ENCODE assay signal across 8 cellular contexts in genomic region chr12:56631790-56632700, GRCh38. TPM values are rescaled to one million over a fixed set of nuclear protein-coding genes. Genes with fewer than 3 reads are reported as not detected.
DNase-seq lines count a peak whose midpoint lies in the region; ATAC-seq and TF ChIP-seq lines count a peak whose summit lies in the region.

No MANE protein-coding gene starts in this region.

- H3K36me3 ChIP-seq in left ventricle myocardium inferior, result peaks cover 7% of the 10 kb centered on the region
- no peaks in the 10 kb centered on the region for H3K36me3 ChIP-seq in prostate gland

- peak; percentile 57 for TF ChIP-seq POLR2A in prostate gland (IDR thresholded peaks at IDR 0.05)

- H3K4me1 ChIP-seq in left ventricle myocardium inferior (peaks cover 92% of the 10 kb centered on the region), prostate gland (replicated peaks) (peaks cover 21% of the 10 kb centered on the region)

- H3K27ac ChIP-seq in left ventricle myocardium inferior (replicated peaks) (peak overlapping the region; percentile 97), prostate gland (peak overlapping the region; percentile 98)

- intact Hi-C loops in left ventricle myocardium inferior (cut with micrococcal nuclease), result no loop called here
- intact Hi-C loops in prostate gland (cut with DNase I), result loop anchor here (5.0 to 10.0 kb wide), 3 partner anchors 40 to 453 kb away; partner anchors contain the start of genes NAB2 and NACA

- in situ Hi-C loops in GM13977 (cut with MboI; ENCODE audit: low pct_unique_long_range_greater_than_20kb, low sequenced_read_pairs, unreplicated experiment) (no loop called here), SK-MEL-5 (cut with HindIII; ENCODE audit: low pct_unique_long_range_greater_than_20kb, low sequenced_read_pairs) (no loop called here)

- 3% methylated on average over 13 of the region's 13 CpGs for WGBS in prostate gland

- TF ChIP-seq CTCF in GM13977 (IDR thresholded peaks at IDR 0.05; ENCODE audit: extremely low read depth, insufficient read depth, missing control alignments) (no peak), left ventricle myocardium inferior (IDR thresholded peaks at IDR 0.05; ENCODE audit: borderline replicate concordance) (no peak), prostate gland (IDR thresholded peaks at IDR 0.05) (no peak)

- DNase-seq in GM13977 (ENCODE audit: low spot score) (peak; percentile 77), SK-MEL-5 (ENCODE audit: low read depth, low spot score) (peak; percentile 62), amygdala (lab: John Stamatoyannopoulos, UW) (peak in 30 of 56 donors; percentile 3 to 68 (median 21)), left ventricle myocardium inferior (peak; percentile 81), prostate gland (ENCODE audit: low spot score) (peak; percentile 88), NCI-H1930 (lab: John Stamatoyannopoulos, UW) (no peak)

- H3K4me3 ChIP-seq in left ventricle myocardium inferior (peak overlapping the region; percentile 87), prostate gland (peak overlapping the region in 1 of 2 donors; percentile 14)

- H3K9me3 ChIP-seq in left ventricle myocardium inferior (replicated peaks) (no peaks in the 10 kb centered on the region), prostate gland (no peaks in the 10 kb centered on the region)

- H3K27me3 ChIP-seq in left ventricle myocardium inferior (ENCODE audit: low read depth) (no peaks in the 10 kb centered on the region), prostate gland (replicated peaks; ENCODE audit: insufficient read depth) (no peaks in the 10 kb centered on the region)

- ATAC-seq in HG03460 (IDR thresholded peaks at IDR 0.05; ENCODE audit: unreplicated experiment), result peak; percentile 19
- no peak for ATAC-seq in HG03135 (IDR thresholded peaks at IDR 0.05; ENCODE audit: unreplicated experiment)

RNA-seq across cellular contexts. Expression of gene BAZ2A, which starts 1.9 kb away (rescaled TPM):
- total RNA-seq in SK-MEL-5 (2014; rRNA removed; shearing (Covaris generic)), result 15.4 and 27.9 TPM in 2 replicates
- 73.0 and 93.1 TPM in 2 replicates for polyA plus RNA-seq in SK-MEL-5 (2015; cell fraction: cytosol; rRNA removed)
- polyA plus RNA-seq in SK-MEL-5 (2015; cell fraction: nucleus; rRNA removed), result 87.8 and 116 TPM in 2 replicates
- total RNA-seq in left ventricle myocardium inferior, result 39.1 TPM
- 100 to 1,000 TPM in 1 of 2 donors, 10 to 100 TPM in 1; 48.7 to 143 TPM for total RNA-seq in prostate gland

RNA-seq across cellular contexts. Expression of gene ATP5F1B, which starts 13.7 kb away (rescaled TPM):
- total RNA-seq in SK-MEL-5 (2014; rRNA removed; shearing (Covaris generic)), result 1,074 and 1,136 TPM in 2 replicates
- polyA plus RNA-seq in SK-MEL-5 (2015; cell fraction: cytosol; rRNA removed), result 1,556 and 1,657 TPM in 2 replicates
- 1,060 and 1,083 TPM in 2 replicates for polyA plus RNA-seq in SK-MEL-5 (2015; cell fraction: nucleus; rRNA removed)
- total RNA-seq in left ventricle myocardium inferior (3,068 TPM), prostate gland (100 to 1,000 TPM; 372 to 401 TPM)

RNA-seq across cellular contexts. Expression of gene PTGES3, which starts 56.0 kb away (rescaled TPM):
- total RNA-seq in SK-MEL-5 (2014; rRNA removed; shearing (Covaris generic)), result 89.1 and 98.9 TPM in 2 replicates
- 203 and 262 TPM in 2 replicates for polyA plus RNA-seq in SK-MEL-5 (2015; cell fraction: cytosol; rRNA removed)
- 72.0 and 83.4 TPM in 2 replicates for polyA plus RNA-seq in SK-MEL-5 (2015; cell fraction: nucleus; rRNA removed)
- total RNA-seq in left ventricle myocardium inferior (136 TPM), prostate gland (100 to 1,000 TPM in 1 of 2 donors, 10 to 100 TPM in 1; 94.6 to 125 TPM)

Comparison
In these comparisons a context has a peak if more than half of its experiments do, and no peak if none do; other contexts are left out.
1. DNase-seq: peak in GM13977 (single experiment), SK-MEL-5 (single experiment), amygdala (30 of 56), left ventricle myocardium inferior (single experiment) and prostate gland (single experiment); none in NCI-H1930 (0 of 2).